1 cellular context compared by ENCODE assay signal in the genomic region with DNA sequence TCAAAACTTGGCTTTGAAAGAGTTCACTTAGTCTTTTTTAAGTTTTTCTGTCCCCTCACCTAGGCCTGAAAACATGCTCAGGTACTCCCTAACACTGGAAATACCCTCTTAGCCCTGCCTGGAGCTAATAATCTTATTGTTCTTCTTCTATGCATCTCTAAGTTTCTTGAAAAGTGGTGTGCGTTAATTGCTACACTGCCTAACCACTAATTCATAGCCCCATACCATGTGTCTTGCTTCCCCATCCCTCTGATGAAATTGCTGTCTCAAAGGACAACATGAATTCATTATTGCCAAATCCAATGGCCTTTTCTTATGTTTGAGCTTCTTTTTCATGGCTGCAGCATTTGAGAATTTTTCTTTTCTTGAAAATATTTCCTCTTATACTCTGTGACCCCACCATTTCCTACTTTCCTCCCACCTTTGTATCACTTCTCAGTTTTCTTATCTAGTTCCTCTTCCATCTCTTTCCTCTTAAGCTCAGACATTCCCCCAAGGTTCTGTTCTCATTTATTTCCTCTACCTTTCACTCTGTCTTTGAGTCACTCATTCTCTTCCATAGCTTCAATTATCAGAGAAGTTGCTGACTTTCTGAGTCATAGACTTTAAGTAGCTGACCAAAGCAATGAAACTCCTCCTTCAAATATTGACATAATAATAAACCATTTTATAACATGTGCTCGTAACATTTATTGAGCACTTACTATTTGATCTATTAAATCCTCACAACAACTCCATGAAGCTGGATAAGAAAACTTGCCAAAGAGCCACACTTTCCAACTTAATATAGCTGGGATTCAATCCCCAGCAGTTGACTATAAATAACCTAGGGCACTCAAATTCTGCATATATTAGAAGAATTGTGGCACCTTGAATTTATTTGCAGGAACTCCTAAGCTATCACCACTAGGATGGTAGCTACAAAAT.
TF ChIP-seq lines count a peak whose summit lies in the region.

No MANE protein-coding gene starts in this region.

TF ChIP-seq in SK-N-SH, 30 proteins besides CTCF, POLR2A, EP300 and RAD21 (continued from another document):
- TF ChIP-seq FOXJ3 (CRISPR knock-in tag; IDR thresholded peaks at IDR 0.05), result no peak
- TF ChIP-seq RXRA (IDR thresholded peaks at IDR 0.05; ENCODE audit: borderline replicate concordance, low read depth), result no peak
- no peak for TF ChIP-seq MXI1 (IDR thresholded peaks at IDR 0.05; ENCODE audit: low read depth, low read length)
- no peak for TF ChIP-seq YY1 (IDR thresholded peaks at IDR 0.05; ENCODE audit: low read depth)
- TF ChIP-seq, protein P1, sequence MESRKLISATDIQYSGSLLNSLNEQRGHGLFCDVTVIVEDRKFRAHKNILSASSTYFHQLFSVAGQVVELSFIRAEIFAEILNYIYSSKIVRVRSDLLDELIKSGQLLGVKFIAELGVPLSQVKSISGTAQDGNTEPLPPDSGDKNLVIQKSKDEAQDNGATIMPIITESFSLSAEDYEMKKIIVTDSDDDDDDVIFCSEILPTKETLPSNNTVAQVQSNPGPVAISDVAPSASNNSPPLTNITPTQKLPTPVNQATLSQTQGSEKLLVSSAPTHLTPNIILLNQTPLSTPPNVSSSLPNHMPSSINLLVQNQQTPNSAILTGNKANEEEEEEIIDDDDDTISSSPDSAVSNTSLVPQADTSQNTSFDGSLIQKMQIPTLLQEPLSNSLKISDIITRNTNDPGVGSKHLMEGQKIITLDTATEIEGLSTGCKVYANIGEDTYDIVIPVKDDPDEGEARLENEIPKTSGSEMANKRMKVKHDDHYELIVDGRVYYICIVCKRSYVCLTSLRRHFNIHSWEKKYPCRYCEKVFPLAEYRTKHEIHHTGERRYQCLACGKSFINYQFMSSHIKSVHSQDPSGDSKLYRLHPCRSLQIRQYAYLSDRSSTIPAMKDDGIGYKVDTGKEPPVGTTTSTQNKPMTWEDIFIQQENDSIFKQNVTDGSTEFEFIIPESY (IDR thresholded peaks at IDR 0.05; ENCODE audit: borderline replicate concordance, low read depth), result no peak
- no peak for TF ChIP-seq SMC3 (IDR thresholded peaks at IDR 0.05; ENCODE audit: low read depth, low read length)
- TF ChIP-seq, protein P2, sequence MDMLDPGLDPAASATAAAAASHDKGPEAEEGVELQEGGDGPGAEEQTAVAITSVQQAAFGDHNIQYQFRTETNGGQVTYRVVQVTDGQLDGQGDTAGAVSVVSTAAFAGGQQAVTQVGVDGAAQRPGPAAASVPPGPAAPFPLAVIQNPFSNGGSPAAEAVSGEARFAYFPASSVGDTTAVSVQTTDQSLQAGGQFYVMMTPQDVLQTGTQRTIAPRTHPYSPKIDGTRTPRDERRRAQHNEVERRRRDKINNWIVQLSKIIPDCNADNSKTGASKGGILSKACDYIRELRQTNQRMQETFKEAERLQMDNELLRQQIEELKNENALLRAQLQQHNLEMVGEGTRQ (IDR thresholded peaks at IDR 0.05; ENCODE audit: borderline replicate concordance, low read depth, low read length), result no peak
- TF ChIP-seq POLR2AphosphoS5 (IDR thresholded peaks at IDR 0.05; ENCODE audit: low read depth, low read length), result no peak
- no peak for TF ChIP-seq FOXM1 (IDR thresholded peaks at IDR 0.05; ENCODE audit: low read depth)
- TF ChIP-seq NRF1 (IDR thresholded peaks at IDR 0.05; ENCODE audit: low read depth, low read length), result no peak
- TF ChIP-seq, protein P3, sequence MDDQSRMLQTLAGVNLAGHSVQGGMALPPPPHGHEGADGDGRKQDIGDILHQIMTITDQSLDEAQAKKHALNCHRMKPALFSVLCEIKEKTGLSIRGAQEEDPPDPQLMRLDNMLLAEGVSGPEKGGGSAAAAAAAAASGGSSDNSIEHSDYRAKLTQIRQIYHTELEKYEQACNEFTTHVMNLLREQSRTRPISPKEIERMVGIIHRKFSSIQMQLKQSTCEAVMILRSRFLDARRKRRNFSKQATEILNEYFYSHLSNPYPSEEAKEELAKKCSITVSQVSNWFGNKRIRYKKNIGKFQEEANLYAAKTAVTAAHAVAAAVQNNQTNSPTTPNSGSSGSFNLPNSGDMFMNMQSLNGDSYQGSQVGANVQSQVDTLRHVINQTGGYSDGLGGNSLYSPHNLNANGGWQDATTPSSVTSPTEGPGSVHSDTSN (IDR thresholded peaks at IDR 0.05), result no peak
- no peak for TF ChIP-seq SIN3A (IDR thresholded peaks at IDR 0.05; ENCODE audit: borderline replicate concordance, low read depth, low read length)
- TF ChIP-seq TCF12 (IDR thresholded peaks at IDR 0.05), result no peak
- no peak for TF ChIP-seq JUND (IDR thresholded peaks at IDR 0.05)
